8 cellular contexts compared by ENCODE assay signal in the genomic region with DNA sequence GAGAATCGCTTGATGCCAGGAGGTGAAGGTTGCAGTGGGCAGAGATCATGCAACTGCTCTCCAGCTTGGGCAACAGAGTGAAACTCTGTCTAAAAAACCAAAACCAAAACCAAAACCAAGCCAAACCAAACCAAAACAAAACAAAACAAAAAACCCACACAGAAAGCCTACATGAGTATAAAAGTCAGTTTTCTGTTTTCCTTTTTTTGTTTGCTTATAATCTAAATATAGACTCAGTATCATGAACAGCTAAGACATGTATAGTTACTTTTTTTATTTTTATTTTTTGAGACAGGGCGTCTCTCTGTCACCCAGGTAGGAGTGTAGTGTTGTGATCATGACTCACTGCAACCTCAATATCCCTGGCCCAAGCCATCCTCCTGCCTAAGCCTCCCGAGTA. TPM values are rescaled to one million over a fixed set of nuclear protein-coding genes. Genes with fewer than 3 reads are reported as not detected.
DNase-seq lines count a peak whose midpoint lies in the region; ATAC-seq lines count a peak whose summit lies in the region.

No MANE protein-coding gene starts in this region.

- H3K9me3 Mint-ChIP-seq in activated CD4-positive, alpha-beta T cell treated with anti-CD3 and anti-CD28 coated beads, Interleukin-2, amount 10 ng/mL, durations not matched to agents 24 days and 14 days, result no peaks in the 10 kb centered on the region
- peaks cover 0 to 1% (median 0%) of the 10 kb centered on the region in 11 donors for H3K9me3 Mint-ChIP-seq in naive thymus-derived CD4-positive, alpha-beta T cell

- peaks cover 0 to 6% of the 10 kb centered on the region in 2 donors for H3K4me1 ChIP-seq in naive thymus-derived CD4-positive, alpha-beta T cell (ENCODE audit: control insufficient read depth in 2 of 2, insufficient read depth in 2 of 2, low read length in 2 of 2)

- H3K4me1 Mint-ChIP-seq in activated CD4-positive, alpha-beta T cell treated with anti-CD3 and anti-CD28 coated beads, Interleukin-2, amount 10 ng/mL, durations not matched to agents 24 days and 14 days, result peaks cover 22% of the 10 kb centered on the region
- H3K4me1 Mint-ChIP-seq in naive thymus-derived CD4-positive, alpha-beta T cell, result peaks cover 0 to 27% (median 6%) of the 10 kb centered on the region in 7 donors

- H3K36me3 ChIP-seq in naive thymus-derived CD4-positive, alpha-beta T cell (ENCODE audit: control insufficient read depth in 2 of 3, insufficient read depth in 3 of 3, low read length in 3 of 3), result no peaks in the 10 kb centered on the region

- H3K9me3 ChIP-seq in naive thymus-derived CD4-positive, alpha-beta T cell (ENCODE audit: control insufficient read depth in 2 of 3, low read length in 3 of 3), result no peaks in the 10 kb centered on the region

- H3K27ac Mint-ChIP-seq in activated CD4-positive, alpha-beta T cell treated with anti-CD3 and anti-CD28 coated beads, Interleukin-2, amount 10 ng/mL, durations not matched to agents 24 days and 14 days, result no peak overlapping the region
- peak overlapping the region in 1 of 9 donors; percentile 42 for H3K27ac Mint-ChIP-seq in naive thymus-derived CD4-positive, alpha-beta T cell

- no peak overlapping the region for H3K4me3 Mint-ChIP-seq in activated CD4-positive, alpha-beta T cell treated with anti-CD3 and anti-CD28 coated beads, Interleukin-2, amount 10 ng/mL, durations not matched to agents 24 days and 14 days
- H3K4me3 Mint-ChIP-seq in naive thymus-derived CD4-positive, alpha-beta T cell, result peak overlapping the region in 1 of 10 donors; percentile 30

- no peak overlapping the region for H3K4me3 ChIP-seq in naive thymus-derived CD4-positive, alpha-beta T cell (ENCODE audit: low read length)

- peaks cover 4% of the 10 kb centered on the region for H3K27me3 Mint-ChIP-seq in activated CD4-positive, alpha-beta T cell treated with anti-CD3 and anti-CD28 coated beads, Interleukin-2, amount 10 ng/mL, durations not matched to agents 24 days and 14 days
- H3K27me3 Mint-ChIP-seq in naive thymus-derived CD4-positive, alpha-beta T cell, result peaks cover 0 to 10% (median 6%) of the 10 kb centered on the region in 5 donors

- H3K27me3 ChIP-seq in naive thymus-derived CD4-positive, alpha-beta T cell (ENCODE audit: control insufficient read depth in 2 of 2, insufficient read depth in 2 of 2, low read length in 2 of 2), result no peaks in the 10 kb centered on the region

- CTCF ChIA-PET in naive thymus-derived CD4-positive, alpha-beta T cell (lab: Charles Lee), result no interaction called here

- DNase-seq in activated CD4-positive, alpha-beta T cell treated with anti-CD3 and anti-CD28 coated beads, Interleukin-2, amount 10 ng/mL, durations not matched to agents 24 days and 14 days, result peak; percentile 68
- DNase-seq in activated CD4-positive, alpha-beta T cell treated with anti-CD3 and anti-CD28 coated beads for 1 hour, result no peak
- DNase-seq in naive thymus-derived CD4-positive, alpha-beta T cell, result no peak
- DNase-seq in NCI-H2227 treated with DMSO at 0.1 percent for 48 hours (lab: John Stamatoyannopoulos, UW) (no peak), Kasumi-1 (lab: John Stamatoyannopoulos, UW) (no peak), SIG-M5 (lab: John Stamatoyannopoulos, UW) (no peak)

- no peak overlapping the region for H3K27ac ChIP-seq in naive thymus-derived CD4-positive, alpha-beta T cell (ENCODE audit: low read depth, low read length)

- intact Hi-C loops in activated CD4-positive, alpha-beta T cell treated with anti-CD3 and anti-CD28 coated beads, Interleukin-2, amount 10 ng/mL, durations not matched to agents 24 days and 14 days (cut with micrococcal nuclease), result loop anchor here (1.0 kb wide), 1 partner anchor 12 kb away; no protein-coding TSS in a partner anchor
- intact Hi-C loops in naive thymus-derived CD4-positive, alpha-beta T cell (cut with micrococcal nuclease), result loop anchor here in 1 of 2 donors (1.0 kb wide), 1 partner anchor 14 kb away; no protein-coding TSS in a partner anchor

- H3K36me3 Mint-ChIP-seq in activated CD4-positive, alpha-beta T cell treated with anti-CD3 and anti-CD28 coated beads, Interleukin-2, amount 10 ng/mL, durations not matched to agents 24 days and 14 days (ENCODE audit: low read depth), result no peaks in the 10 kb centered on the region
- H3K36me3 Mint-ChIP-seq in naive thymus-derived CD4-positive, alpha-beta T cell, result peaks cover 0 to 13% (median 6%) of the 10 kb centered on the region in 5 donors

- POLR2A ChIA-PET in naive thymus-derived CD4-positive, alpha-beta T cell (lab: Charles Lee), result no interaction called here

- ATAC-seq in GM21576 (IDR thresholded peaks at IDR 0.05; ENCODE audit: unreplicated experiment) (peak; percentile 85), HG03432 (IDR thresholded peaks at IDR 0.05; ENCODE audit: unreplicated experiment) (peak; percentile 75)
- peak; percentile 34 for ATAC-seq in naive thymus-derived CD4-positive, alpha-beta T cell

RNA-seq across cellular contexts. Expression of a gene that starts 16.8 kb away (rescaled TPM):
- 121 and 126 TPM in 2 replicates for total RNA-seq in activated CD4-positive, alpha-beta T cell treated with anti-CD3 and anti-CD28 coated beads, Interleukin-2, amount 10 ng/mL, durations not matched to agents 24 days and 14 days
- 100 to 1,000 TPM in 2 of 5 experiments, 10 to 100 TPM in 3; 69.7 to 117 (median 80.7) TPM for total RNA-seq in naive thymus-derived CD4-positive, alpha-beta T cell
- 10 to 100 TPM; 49.9 to 82.9 TPM for polyA plus RNA-seq in naive thymus-derived CD4-positive, alpha-beta T cell

Comparison
In these comparisons a context has a peak if more than half of its experiments do, and no peak if none do; other contexts are left out.
1. ATAC-seq: peak in every context shown above with its lines; median percentile 85 in GM21576; 75 in HG03432; 34 in naive thymus-derived CD4-positive, alpha-beta T cell.